9 cellular contexts compared by ENCODE assay signal in the genomic region with DNA sequence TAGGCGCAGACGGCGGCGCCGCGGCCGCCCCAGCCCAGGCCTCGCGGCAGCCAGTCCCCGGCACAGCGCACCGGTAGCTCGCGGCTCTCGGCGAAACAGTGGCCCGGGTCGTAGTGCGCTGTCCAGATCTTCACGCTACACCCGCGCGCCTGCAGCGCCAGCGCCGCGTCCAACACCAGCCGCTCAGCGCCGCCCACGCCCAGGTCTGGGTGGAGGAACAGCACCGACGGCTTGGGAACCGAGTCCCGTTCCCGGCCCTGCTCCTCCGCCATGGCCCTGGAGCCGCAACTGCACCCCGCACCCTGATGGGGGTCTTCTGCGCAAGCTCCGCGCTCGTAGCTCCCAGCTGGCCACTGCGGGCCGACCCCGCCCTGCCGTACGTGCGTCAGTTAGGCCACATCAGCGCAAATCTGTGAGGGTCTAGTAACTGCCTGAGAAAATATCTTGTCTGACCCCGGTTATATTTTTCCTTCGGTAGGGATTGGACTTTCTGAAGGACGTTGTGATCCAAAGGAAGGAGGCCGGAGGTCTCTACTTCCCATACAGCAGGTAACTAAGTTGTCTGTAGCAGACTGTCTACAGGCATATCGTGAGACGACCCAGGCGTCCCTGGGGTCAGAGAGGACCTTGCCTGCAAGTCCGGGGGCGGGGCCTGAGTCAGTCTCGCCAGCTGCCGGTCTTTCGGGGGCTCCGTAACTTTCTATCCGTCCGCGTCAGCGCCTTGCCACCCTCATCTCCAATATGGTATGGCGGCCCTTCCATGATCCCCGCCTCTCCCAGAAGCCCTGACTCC.
DNase-seq lines count a peak whose midpoint lies in the region; ATAC-seq, FAIRE-seq and TF ChIP-seq lines count a peak whose summit lies in the region.
"Had no signal": no experiment of that assay in that cellular context is flagged by ENCODE, and none has a peak within 500 bp of the region (broad histone marks: within the 10 kb centered on the region; RNA-seq: fewer than 3 reads in every experiment).

A gene with protein sequence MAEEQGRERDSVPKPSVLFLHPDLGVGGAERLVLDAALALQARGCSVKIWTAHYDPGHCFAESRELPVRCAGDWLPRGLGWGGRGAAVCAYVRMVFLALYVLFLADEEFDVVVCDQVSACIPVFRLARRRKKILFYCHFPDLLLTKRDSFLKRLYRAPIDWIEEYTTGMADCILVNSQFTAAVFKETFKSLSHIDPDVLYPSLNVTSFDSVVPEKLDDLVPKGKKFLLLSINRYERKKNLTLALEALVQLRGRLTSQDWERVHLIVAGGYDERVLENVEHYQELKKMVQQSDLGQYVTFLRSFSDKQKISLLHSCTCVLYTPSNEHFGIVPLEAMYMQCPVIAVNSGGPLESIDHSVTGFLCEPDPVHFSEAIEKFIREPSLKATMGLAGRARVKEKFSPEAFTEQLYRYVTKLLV (minus strand): TSS at position 320 of the 793 bp plus-strand sequence. CDS start 48 bp downstream, at position 272.
A gene (plus strand): TSS at position 660 of the 793 bp plus-strand sequence. CDS start 82 bp downstream, at position 742.

- H3K4me3 ChIP-seq in AG09309 (ENCODE audit: control insufficient read depth, low read depth, low read length): peak within 1 kb of the TSS; percentile 62

- DNase-seq in AG09309 (ENCODE audit: low read depth) (peak; percentile 87), NCI-H446 (lab: John Stamatoyannopoulos, UW) (peak; percentile 84 to 93), cerebellar cortex (ENCODE audit: low spot score) (peak; percentile 94)
- DNase-seq in stimulated activated CD4-positive, alpha-beta T cell treated with anti-CD3 and anti-CD28 coated beads, Interleukin-12 subunit alpha, Interleukin-12 subunit beta, amount 100 ng/mL, for 4 hours: peak; percentile 96

- peak; percentile 17 for FAIRE-seq in islet of Langerhans (lab: Jason Lieb, UNC)
- FAIRE-seq: TTC549 had no signal

- TF ChIP-seq CTCF in AG09309 (IDR thresholded peaks at IDR 0.05; ENCODE audit: control insufficient read depth, insufficient read depth, low read depth, low read length, missing control alignments): no peak

- ATAC-seq in GM19025 (IDR thresholded peaks at IDR 0.05; ENCODE audit: low read depth, unreplicated experiment) (peak; percentile 94), HG03342 (IDR thresholded peaks at IDR 0.05; ENCODE audit: unreplicated experiment) (peak; percentile 85)
- ATAC-seq in activated CD4-positive, CD25-positive, alpha-beta regulatory T cell treated with anti-CD3 and anti-CD28 coated beads, Interleukin-2, amount 50 U/mL, for 24 hours: peak; percentile 94

Comparison
In these comparisons a context has a peak if more than half of its experiments do, and no peak if none do; other contexts are left out.
1. Peak in every context shown above with its lines: DNase-seq, ATAC-seq and H3K4me3 ChIP-seq.